Comparison of ENCODE assay signal across 21 cellular contexts in the genomic region with DNA sequence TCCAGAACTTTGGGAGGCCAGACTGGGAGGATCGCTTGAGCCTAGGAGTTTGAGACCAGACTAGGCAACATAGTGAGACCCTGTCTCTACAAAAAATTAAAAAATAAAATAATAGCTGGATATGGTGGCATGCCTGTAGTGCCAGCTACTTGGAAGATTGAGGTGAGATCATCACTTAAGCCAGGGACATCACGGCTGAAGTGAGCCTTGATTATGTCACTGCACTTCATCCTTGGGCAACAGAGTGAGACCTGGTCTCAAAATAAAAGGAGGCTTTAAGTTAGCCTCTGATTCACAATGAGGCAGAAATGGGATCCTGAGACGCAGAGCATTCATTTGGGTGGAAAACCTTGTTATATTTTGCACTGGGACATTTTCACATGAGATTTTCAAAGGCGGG.
"Had no signal": no experiment of that assay in that cellular context is flagged by ENCODE, and none has a peak within 500 bp of the region (broad histone marks: within the 10 kb centered on the region; RNA-seq: fewer than 3 reads in every experiment).

No MANE protein-coding gene starts in this region.

- FAIRE-seq: endothelial cell of umbilical vein, frontal cortex, urothelium cell line had no signal

- H3K4me3 ChIP-seq: colonic mucosa, lung, psoas muscle, stomach, thoracic aorta had no signal

- DNase-seq: colonic mucosa; dermis blood vessel endothelial cell; glutamatergic neuron; islet precursor cell; left colon; left ventricle myocardium superior; mesenchymal stem cell; naive B cell; nephron progenitor cell; psoas muscle; small intestine; stimulated activated CD4-positive, alpha-beta T cell treated with anti-CD3 and anti-CD28 coated beads, Interleukin-12 subunit alpha, Interleukin-12 subunit beta, amount 100 ng/mL, for 4 hours; stimulated activated naive CD4-positive, alpha-beta T cell; stomach; substantia nigra had no signal

- H3K36me3 ChIP-seq: colonic mucosa, stomach, thoracic aorta had no signal

- H3K27ac ChIP-seq: colonic mucosa, psoas muscle, stomach, thoracic aorta had no signal

- H3K27ac Mint-ChIP-seq: naive B cell, nephron progenitor cell, type B pancreatic cell had no signal

- H3K9me3 ChIP-seq: colonic mucosa, psoas muscle, stomach, thoracic aorta had no signal

- H3K4me1 ChIP-seq: colonic mucosa had no signal

- H3K9me3 Mint-ChIP-seq: type B pancreatic cell had no signal

- H3K27me3 Mint-ChIP-seq: naive B cell, type B pancreatic cell had no signal

- H3K27me3 ChIP-seq: colonic mucosa, stomach had no signal

- H3K4me3 Mint-ChIP-seq: nephron progenitor cell, type B pancreatic cell had no signal
